24 cellular contexts compared by ENCODE assay signal in the genomic region with DNA sequence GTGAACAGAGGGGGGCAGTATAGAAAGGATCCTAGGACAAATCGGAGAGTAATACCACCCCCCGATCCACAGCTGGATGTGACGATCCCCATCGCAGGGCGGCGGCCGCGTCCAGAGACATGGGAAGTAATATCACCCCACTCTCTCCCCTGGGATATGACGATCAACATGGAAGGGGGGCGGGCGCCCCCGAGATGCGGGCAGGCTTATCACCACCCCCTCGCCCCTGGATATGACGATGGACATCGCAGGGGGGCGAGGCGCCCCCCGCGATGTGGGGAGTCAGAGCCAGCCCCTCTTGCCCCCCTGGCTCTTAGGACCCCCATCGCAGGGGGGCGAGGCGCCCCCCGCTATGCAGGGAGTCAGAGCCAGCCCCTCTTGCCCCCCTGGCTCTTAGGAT.
"Had no signal": no experiment of that assay in that cellular context is flagged by ENCODE, and none has a peak within 500 bp of the region (broad histone marks: within the 10 kb centered on the region; RNA-seq: fewer than 3 reads in every experiment).

No MANE protein-coding gene starts in this region.

- H3K27ac ChIP-seq: neutrophil, pancreas, prostate gland, right lobe of liver, sigmoid colon, stomach, thoracic aorta, thyroid gland, tibial nerve, upper lobe of left lung, vagina had no signal

- DNase-seq: naive thymus-derived CD8-positive, alpha-beta T cell; nephron progenitor cell; nucleus accumbens; pancreas; right cardiac atrium; right lobe of liver; sigmoid colon; small intestine; stimulated activated CD4-positive, alpha-beta T cell treated with anti-CD3 and anti-CD28 coated beads, Interleukin-15, amount 100 ng/mL, for 24 hours; stimulated activated CD4-positive, alpha-beta T cell treated with anti-CD3 and anti-CD28 coated beads, Interleukin-2, amount 100 ng/mL, for 24 hours; stimulated activated CD4-positive, alpha-beta T cell treated with anti-CD3 and anti-CD28 coated beads, Interleukin-2, amount 100 ng/mL, for 48 hours; stimulated activated CD4-positive, alpha-beta T cell treated with anti-CD3 and anti-CD28 coated beads, Interleukin-4, amount 100 ng/mL, for 24 hours; stimulated activated naive B cell treated with anti-CD40 and anti-IgM and Interleukin-4, amounts not matched to agents 10 μg/mL and 1 μg/mL and 100 μg/mL, for 72 hours; stimulated activated naive CD4-positive, alpha-beta T cell treated with Interleukin-2 at 50 U/mL for 16 hours; stomach; thyroid gland; trophoblast cell had no signal

- H3K9me3 ChIP-seq: neutrophil, pancreas, prostate gland, right lobe of liver, sigmoid colon, stomach, thoracic aorta, thyroid gland, tibial nerve, upper lobe of left lung, vagina had no signal

- ATAC-seq: naive thymus-derived CD8-positive, alpha-beta T cell; pancreas; right cardiac atrium; right lobe of liver; stimulated activated effector memory CD8-positive, alpha-beta T cell treated with anti-CD3 and anti-CD28 coated beads, Interleukin-12 subunit alpha, Interleukin-12 subunit beta, amount 100 ng/mL, for 72 hours; stimulated activated naive B cell treated with anti-CD40 and anti-IgM and Interleukin-4, amounts not matched to agents 10 μg/mL and 1 μg/mL and 100 μg/mL, for 72 hours had no signal

- H3K36me3 ChIP-seq: neutrophil, pancreas, prostate gland, right lobe of liver, sigmoid colon, stomach, thoracic aorta, thyroid gland, tibial nerve, upper lobe of left lung, vagina had no signal

- H3K4me1 ChIP-seq: pancreas, prostate gland, right lobe of liver, sigmoid colon, stomach, thyroid gland, tibial nerve, upper lobe of left lung, vagina had no signal

- H3K4me3 ChIP-seq: pancreas, prostate gland, right lobe of liver, sigmoid colon, stomach, thoracic aorta, thyroid gland, tibial nerve, upper lobe of left lung, vagina had no signal

- H3K27me3 ChIP-seq: neutrophil, pancreas, right lobe of liver, sigmoid colon, stomach, thyroid gland, tibial nerve, upper lobe of left lung, vagina had no signal
